In the genomic region with DNA sequence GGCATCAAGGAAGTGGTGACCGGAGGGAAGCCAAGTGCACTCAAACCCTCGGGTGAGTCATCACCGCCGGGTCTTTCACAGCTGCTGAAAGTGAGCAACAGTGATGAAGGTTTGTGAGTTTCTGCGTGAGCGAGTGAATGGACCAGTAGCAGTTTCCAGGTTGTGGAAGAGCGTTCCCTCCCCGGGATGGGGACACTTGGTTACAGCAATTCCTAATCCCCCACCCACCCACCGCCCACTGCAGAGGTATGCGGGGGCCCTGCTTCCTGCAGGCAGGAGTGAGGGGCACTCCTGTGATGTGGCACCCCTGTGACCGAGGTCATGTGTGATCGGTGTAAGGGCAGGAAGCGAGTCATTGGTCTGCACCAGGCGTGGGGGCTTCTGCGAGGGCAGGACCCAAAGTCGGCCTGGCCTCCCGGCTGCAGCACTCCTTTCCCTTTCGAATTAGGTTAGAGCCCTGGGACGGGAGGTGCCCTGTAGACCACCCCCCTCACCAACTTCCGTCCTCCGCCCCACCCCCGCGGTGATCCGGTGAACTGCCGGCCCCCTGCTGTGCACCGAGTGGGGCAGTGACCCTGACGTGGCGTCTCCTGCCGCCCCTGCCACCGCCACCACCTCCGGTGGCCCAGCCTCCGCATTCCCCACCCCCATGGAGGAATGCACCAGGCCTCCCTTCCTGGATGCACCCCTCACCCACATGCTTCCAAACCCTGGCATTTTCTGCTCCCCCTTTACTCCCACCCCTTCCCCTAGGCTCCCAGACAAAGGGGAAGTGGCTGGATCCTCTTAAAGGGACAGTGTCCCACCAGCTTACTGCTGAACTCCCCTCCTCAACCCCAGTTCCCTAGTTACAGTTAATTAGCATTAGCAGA, we compare ENCODE assay signal across 1 cellular context.
TF ChIP-seq lines count a peak whose summit lies in the region.

No MANE protein-coding gene starts in this region.

TF ChIP-seq in SK-N-SH treated with all-trans-retinoic acid at 6 μM for 48 hours, 23 proteins besides CTCF, POLR2A, EP300 and RAD21 (continued from another document):
- TF ChIP-seq, protein P1, sequence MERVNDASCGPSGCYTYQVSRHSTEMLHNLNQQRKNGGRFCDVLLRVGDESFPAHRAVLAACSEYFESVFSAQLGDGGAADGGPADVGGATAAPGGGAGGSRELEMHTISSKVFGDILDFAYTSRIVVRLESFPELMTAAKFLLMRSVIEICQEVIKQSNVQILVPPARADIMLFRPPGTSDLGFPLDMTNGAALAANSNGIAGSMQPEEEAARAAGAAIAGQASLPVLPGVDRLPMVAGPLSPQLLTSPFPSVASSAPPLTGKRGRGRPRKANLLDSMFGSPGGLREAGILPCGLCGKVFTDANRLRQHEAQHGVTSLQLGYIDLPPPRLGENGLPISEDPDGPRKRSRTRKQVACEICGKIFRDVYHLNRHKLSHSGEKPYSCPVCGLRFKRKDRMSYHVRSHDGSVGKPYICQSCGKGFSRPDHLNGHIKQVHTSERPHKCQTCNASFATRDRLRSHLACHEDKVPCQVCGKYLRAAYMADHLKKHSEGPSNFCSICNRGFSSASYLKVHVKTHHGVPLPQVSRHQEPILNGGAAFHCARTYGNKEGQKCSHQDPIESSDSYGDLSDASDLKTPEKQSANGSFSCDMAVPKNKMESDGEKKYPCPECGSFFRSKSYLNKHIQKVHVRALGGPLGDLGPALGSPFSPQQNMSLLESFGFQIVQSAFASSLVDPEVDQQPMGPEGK (CRISPR knock-in tag; IDR thresholded peaks at IDR 0.05; ENCODE audit: borderline replicate concordance), result no peak
- TF ChIP-seq ZFP3 (CRISPR knock-in tag; IDR thresholded peaks at IDR 0.05) (0 out of 2 replicates have a peak, but pooled peaks have one; percentile 42), ISL1 (CRISPR knock-in tag; IDR thresholded peaks at IDR 0.05) (peak; percentile 35), SNAI2 (CRISPR knock-in tag; IDR thresholded peaks at IDR 0.05) (peak; percentile 73; the same call in 1 of the 2 replicates), ZC3H10 (CRISPR knock-in tag; IDR thresholded peaks at IDR 0.05) (no peak)
